In genomic region chr5:52948418-52949076, GRCh38 we compare ENCODE assay signal across 8 cellular contexts. TPM values are rescaled to one million over a fixed set of nuclear protein-coding genes. Genes with fewer than 3 reads are reported as not detected.
DNase-seq lines count a peak whose midpoint lies in the region; ATAC-seq lines count a peak whose summit lies in the region.

No MANE protein-coding gene starts in this region.

- intact Hi-C loops in CD4-positive, alpha-beta memory T cell (cut with micrococcal nuclease): loop anchor here (1.0 to 5.0 kb wide), 5 partner anchors 40 to 1281 kb away; partner anchors contain the start of gene ITGA2

- H3K27ac ChIP-seq in CD4-positive, alpha-beta memory T cell (ENCODE audit: low read depth, low read length): no peak overlapping the region
- H3K27ac ChIP-seq in effector memory CD4-positive, alpha-beta T cell (ENCODE audit: insufficient read depth, low read length, poor library complexity, severe bottlenecking): no peak overlapping the region

- peaks cover 8 to 13% (median 11%) of the 10 kb centered on the region in 4 donors for H3K4me1 Mint-ChIP-seq in CD4-positive, alpha-beta memory T cell
- H3K4me1 Mint-ChIP-seq in stimulated activated effector memory CD8-positive, alpha-beta T cell treated with anti-CD3 and anti-CD28 coated beads, Interleukin-12 subunit alpha, Interleukin-12 subunit beta, amount 100 ng/mL, for 72 hours: peaks cover 9% of the 10 kb centered on the region

- POLR2A ChIA-PET in CD4-positive, alpha-beta memory T cell (lab: Charles Lee; ENCODE audit: partially characterized antibody): interaction anchor here (0.9 to 1.4 kb wide), 5 partner anchors 141 to 170 kb away, joined by 3 to 5 read pairs (median 4); partner anchors contain the start of gene MOCS2

- H3K27ac Mint-ChIP-seq in CD4-positive, alpha-beta memory T cell: no peak overlapping the region
- peak overlapping the region; percentile 32 for H3K27ac Mint-ChIP-seq in stimulated activated effector memory CD8-positive, alpha-beta T cell treated with anti-CD3 and anti-CD28 coated beads, Interleukin-12 subunit alpha, Interleukin-12 subunit beta, amount 100 ng/mL, for 72 hours

- H3K4me3 Mint-ChIP-seq in CD4-positive, alpha-beta memory T cell: no peak overlapping the region
- H3K4me3 Mint-ChIP-seq in stimulated activated effector memory CD8-positive, alpha-beta T cell treated with anti-CD3 and anti-CD28 coated beads, Interleukin-12 subunit alpha, Interleukin-12 subunit beta, amount 100 ng/mL, for 72 hours: no peak overlapping the region

- no peaks in the 10 kb centered on the region for H3K27me3 Mint-ChIP-seq in CD4-positive, alpha-beta memory T cell

- H3K36me3 ChIP-seq in CD4-positive, alpha-beta memory T cell (ENCODE audit: insufficient read depth, low read length): no peaks in the 10 kb centered on the region
- no peaks in the 10 kb centered on the region for H3K36me3 ChIP-seq in effector memory CD4-positive, alpha-beta T cell (ENCODE audit: control insufficient read depth, insufficient read depth, low read length)

- peak; percentile 97 for ATAC-seq in GM19328 (IDR thresholded peaks at IDR 0.05; ENCODE audit: unreplicated experiment)
- ATAC-seq in HG03378 (IDR thresholded peaks at IDR 0.05; ENCODE audit: unreplicated experiment): peak; percentile 100
- peak; percentile 97 for ATAC-seq in stimulated activated effector memory CD8-positive, alpha-beta T cell treated with anti-CD3 and anti-CD28 coated beads, Interleukin-12 subunit alpha, Interleukin-12 subunit beta, amount 100 ng/mL, for 72 hours

- peaks cover 9% of the 10 kb centered on the region for H3K4me1 ChIP-seq in CD4-positive, alpha-beta memory T cell (ENCODE audit: insufficient read depth, low read length)
- no peaks in the 10 kb centered on the region for H3K4me1 ChIP-seq in effector memory CD4-positive, alpha-beta T cell (ENCODE audit: control insufficient read depth, insufficient read depth, low read length, poor library complexity, severe bottlenecking)

- no peaks in the 10 kb centered on the region for H3K9me3 Mint-ChIP-seq in CD4-positive, alpha-beta memory T cell
- no peaks in the 10 kb centered on the region for H3K9me3 Mint-ChIP-seq in stimulated activated effector memory CD8-positive, alpha-beta T cell treated with anti-CD3 and anti-CD28 coated beads, Interleukin-12 subunit alpha, Interleukin-12 subunit beta, amount 100 ng/mL, for 72 hours

- H3K9me3 ChIP-seq in CD4-positive, alpha-beta memory T cell (ENCODE audit: control insufficient read depth in 1 of 2, low read length in 2 of 2): no peaks in the 10 kb centered on the region
- no peaks in the 10 kb centered on the region for H3K9me3 ChIP-seq in effector memory CD4-positive, alpha-beta T cell (ENCODE audit: control insufficient read depth, low read length)

- H3K4me3 ChIP-seq in CD4-positive, alpha-beta memory T cell (ENCODE audit: low read length in 2 of 2): no peak overlapping the region
- no peak overlapping the region for H3K4me3 ChIP-seq in effector memory CD4-positive, alpha-beta T cell (ENCODE audit: insufficient read depth, low read depth, low read length, poor library complexity, severe bottlenecking)

- no peaks in the 10 kb centered on the region for H3K36me3 Mint-ChIP-seq in CD4-positive, alpha-beta memory T cell
- peaks cover 5% of the 10 kb centered on the region for H3K36me3 Mint-ChIP-seq in stimulated activated effector memory CD8-positive, alpha-beta T cell treated with anti-CD3 and anti-CD28 coated beads, Interleukin-12 subunit alpha, Interleukin-12 subunit beta, amount 100 ng/mL, for 72 hours

- DNase-seq in CD4-positive, alpha-beta memory T cell: peak; percentile 64 to 72 (median 66)
- peak; percentile 16 to 58 for DNase-seq in NCI-H526 (lab: John Stamatoyannopoulos, UW)
- peak; percentile 52 to 68 for DNase-seq in activated CD4-positive, alpha-beta T cell treated with anti-CD3 and anti-CD28 coated beads, Interleukin-2, amount 50 U/mL, for 48 hours
- DNase-seq in effector memory CD4-positive, alpha-beta T cell: peak; percentile 21 to 52 (median 21)
- DNase-seq in midbrain (lab: John Stamatoyannopoulos, UW): peak; percentile 77
- DNase-seq in stimulated activated effector memory CD8-positive, alpha-beta T cell treated with anti-CD3 and anti-CD28 coated beads, Interleukin-12 subunit alpha, Interleukin-12 subunit beta, amount 100 ng/mL, for 72 hours (ENCODE audit: low spot score in 2 of 2): peak; percentile 17 to 67

- H3K27me3 ChIP-seq in CD4-positive, alpha-beta memory T cell (ENCODE audit: insufficient read depth, low read length): no peaks in the 10 kb centered on the region
- H3K27me3 ChIP-seq in effector memory CD4-positive, alpha-beta T cell (replicated peaks; ENCODE audit: control insufficient read depth, insufficient read depth, low read length, poor library complexity, severe bottlenecking): no peaks in the 10 kb centered on the region

- CTCF ChIA-PET in CD4-positive, alpha-beta memory T cell (lab: Charles Lee; ENCODE audit: partially characterized antibody): interaction anchor here (0.6 to 5.3 kb wide), 32 partner anchors 8 to 1286 kb away, joined by 3 to 120 read pairs (median 4); partner anchors contain the start of genes ITGA2 and MOCS2

RNA-seq across cellular contexts. Expression of gene ITGA2, which starts 40.6 kb away (rescaled TPM):
- 1 to 10 TPM; 1.4 to 1.6 TPM for total RNA-seq in CD4-positive, alpha-beta memory T cell
- under 1 TPM; 0.30 to 0.47 TPM for polyA plus RNA-seq in CD4-positive, alpha-beta memory T cell

Comparison
In these comparisons a context has a peak if more than half of its experiments do, and no peak if none do; other contexts are left out.
1. DNase-seq: peak in every context shown above with its lines; median percentile 77 in midbrain; 66 in CD4-positive, alpha-beta memory T cell; 60 in activated CD4-positive, alpha-beta T cell treated with anti-CD3 and anti-CD28 coated beads, Interleukin-2, amount 50 U/mL, for 48 hours; 42 in stimulated activated effector memory CD8-positive, alpha-beta T cell treated with anti-CD3 and anti-CD28 coated beads, Interleukin-12 subunit alpha, Interleukin-12 subunit beta, amount 100 ng/mL, for 72 hours; 37 in NCI-H526; 21 in effector memory CD4-positive, alpha-beta T cell.